18 cellular contexts compared by ENCODE assay signal in genomic region chr2:191835539-191836350, GRCh38. TPM values are rescaled to one million over a fixed set of nuclear protein-coding genes. Genes with fewer than 3 reads are reported as not detected.
DNase-seq lines count a peak whose midpoint lies in the region; ATAC-seq and TF ChIP-seq lines count a peak whose summit lies in the region.
"Had no signal": no experiment of that assay in that cellular context is flagged by ENCODE, and none has a peak within 500 bp of the region (broad histone marks: within the 10 kb centered on the region; RNA-seq: fewer than 3 reads in every experiment).

No MANE protein-coding gene starts in this region.

- H3K27me3 ChIP-seq in adipocyte (replicated peaks; ENCODE audit: control insufficient read depth, insufficient read depth, low read length) (no peaks in the 10 kb centered on the region), left ventricle myocardium inferior (ENCODE audit: low read depth) (no peaks in the 10 kb centered on the region)
- H3K27me3 ChIP-seq: cardiac muscle cell, tibial nerve had no signal

- DNase-seq in Right ventricle myocardium superior (peak; percentile 37), left ventricle myocardium superior (no peak), adipocyte (ENCODE audit: low read depth) (peak; percentile 35), left ventricle myocardium inferior (no peak), mesenteric fat pad (ENCODE audit: low spot score) (no peak), putamen (ENCODE audit: low spot score) (no peak), globus pallidus (ENCODE audit: low spot score) (no peak)
- DNase-seq in stimulated activated CD4-positive, alpha-beta T cell treated with anti-CD3 and anti-CD28 coated beads, Interleukin-4, amount 100 ng/mL, for 4 hours = no peak
- DNase-seq: activated CD8-positive, alpha-beta memory T cell treated with anti-CD3 and anti-CD28 coated beads for 24 hours; activated effector memory CD4-positive, alpha-beta T cell treated with anti-CD3 and anti-CD28 coated beads, Interleukin-2, amount 50 U/mL, for 16 hours; midbrain; NCI-H1436 treated with DMSO at 0.1 percent for 48 hours; NCI-H510A; stimulated activated CD4-positive, alpha-beta T cell treated with anti-CD3 and anti-CD28 coated beads, Interleukin-15, amount 100 ng/mL, for 24 hours had no signal

- H3K4me3 ChIP-seq in adipocyte (ENCODE audit: low read length) (no peak overlapping the region), left ventricle myocardium inferior (peak overlapping the region; percentile 79)
- H3K4me3 ChIP-seq: cardiac muscle cell, tibial nerve had no signal

- H3K9me3 ChIP-seq in adipocyte (ENCODE audit: control insufficient read depth, low read length) = no peaks in the 10 kb centered on the region
- H3K9me3 ChIP-seq in left ventricle myocardium inferior (replicated peaks) = no peaks in the 10 kb centered on the region
- H3K9me3 ChIP-seq: tibial nerve had no signal

- H3K4me1 ChIP-seq in adipocyte (ENCODE audit: control insufficient read depth, insufficient read depth, low read length) = peaks cover 13% of the 10 kb centered on the region
- H3K4me1 ChIP-seq in left ventricle myocardium inferior = peaks cover 93% of the 10 kb centered on the region

- TF ChIP-seq CTCF in left ventricle myocardium inferior (IDR thresholded peaks at IDR 0.05; ENCODE audit: borderline replicate concordance) = no peak

- intact Hi-C loops in Right ventricle myocardium superior (cut with DNase I) (no loop called here), left ventricle myocardium superior (cut with micrococcal nuclease) (loop anchor here (10.0 kb wide), 1 partner anchor 69 kb away; no protein-coding TSS in a partner anchor), left ventricle myocardium inferior (cut with micrococcal nuclease) (no loop called here)

- H3K27ac ChIP-seq in left ventricle myocardium inferior (replicated peaks) = peak overlapping the region; percentile 96
- H3K27ac ChIP-seq: tibial nerve had no signal

- no peak overlapping the region for H3K9ac ChIP-seq in adipocyte (ENCODE audit: low read length)

- ATAC-seq in Right ventricle myocardium superior (ENCODE audit: poor library complexity) (no peak), left ventricle myocardium superior (no peak)
- ATAC-seq: Panc1 had no signal

- H3K36me3 ChIP-seq in adipocyte (ENCODE audit: control insufficient read depth, insufficient read depth, low read length, severe bottlenecking) (peaks cover 10% of the 10 kb centered on the region), left ventricle myocardium inferior (peaks cover 43% of the 10 kb centered on the region)
- H3K36me3 ChIP-seq: cardiac muscle cell had no signal

RNA-seq across cellular contexts. Expression of gene CAVIN2, which starts 11.1 kb away (rescaled TPM):
- total RNA-seq in Right ventricle myocardium superior = 104 TPM
- total RNA-seq in left ventricle myocardium superior = 119 TPM
- total RNA-seq in left ventricle myocardium inferior = 93.9 TPM
- total RNA-seq in mesenteric fat pad = 52.3 TPM
- total RNA-seq: T-helper 2 cell treated with Interferon-gamma antibody and Interleukin-4, amounts not matched to agents 100 ng/mL and 5 ng/mL, for 36 hours had no signal

Comparison
In these comparisons a context has a peak if more than half of its experiments do, and no peak if none do; other contexts are left out.
1. DNase-seq: peak in Right ventricle myocardium superior (single experiment) and adipocyte (single experiment); none in left ventricle myocardium superior (single experiment), left ventricle myocardium inferior (single experiment), mesenteric fat pad (single experiment), stimulated activated CD4-positive, alpha-beta T cell treated with anti-CD3 and anti-CD28 coated beads, Interleukin-4, amount 100 ng/mL, for 4 hours (0 of 2), putamen (single experiment) and globus pallidus (single experiment).